9 cellular contexts compared by ENCODE assay signal in genomic region chr20:61503106-61503505, GRCh38.
"Had no signal": no experiment of that assay in that cellular context is flagged by ENCODE, and none has a peak within 500 bp of the region (broad histone marks: within the 10 kb centered on the region; RNA-seq: fewer than 3 reads in every experiment).

No MANE protein-coding gene starts in this region.

- H3K4me3 ChIP-seq: GM23338 had no signal

- H3K27me3 Mint-ChIP-seq: IgD-negative memory B cell had no signal

- H2AFZ ChIP-seq: GM23338 had no signal

- H3K9me3 Mint-ChIP-seq: HFFc6 had no signal

- ATAC-seq: GM23338, HepG2 had no signal

- H3K4me2 ChIP-seq: GM23338, KMS-11 had no signal

- H3K27ac Mint-ChIP-seq: GM23338, H9, HFFc6, IgD-negative memory B cell had no signal

- H3K4me1 Mint-ChIP-seq: IgD-negative memory B cell had no signal

- FAIRE-seq: H1, H54, HepG2 had no signal

- H3K4me3 Mint-ChIP-seq: GM23338, H9, HFFc6, IgD-negative memory B cell had no signal

- H3K27ac ChIP-seq: KMS-11 had no signal

- H3K9ac ChIP-seq: KMS-11 had no signal

- H3K36me3 Mint-ChIP-seq: IgD-negative memory B cell had no signal

- DNase-seq: H9, HFFc6, KBM-7 had no signal
